ENCODE assay signal across 20 cellular contexts in genomic region chr2:213261237-213261636, GRCh38. TPM values are rescaled to one million over a fixed set of nuclear protein-coding genes. Genes with fewer than 3 reads are reported as not detected.
DNase-seq lines count a peak whose midpoint lies in the region; ATAC-seq, FAIRE-seq and TF ChIP-seq lines count a peak whose summit lies in the region.
"Had no signal": no experiment of that assay in that cellular context is flagged by ENCODE, and none has a peak within 500 bp of the region (broad histone marks: within the 10 kb centered on the region; RNA-seq: fewer than 3 reads in every experiment).

No MANE protein-coding gene starts in this region.

- TF ChIP-seq CTCF in HEK293 (tag by site-specific recombination; IDR thresholded peaks at IDR 0.05) (no peak), endothelial cell of umbilical vein (IDR thresholded peaks at IDR 0.05; ENCODE audit: extremely low read depth in 1 of 2, insufficient read depth in 1 of 2, low read depth in 1 of 2, low read length in 2 of 2) (no peak), endodermal cell (conservative IDR thresholded peaks at IDR 0.05) (no peak)

- no CpG with 5 or more reads among the region's 1 CpG for WGBS in endodermal cell (ENCODE audit: insufficient coverage in 1 of 2, insufficient read length in 1 of 2), 2 experiments

- DNase-seq in NCI-H146 treated with DMSO at 0.1 percent for 48 hours (lab: John Stamatoyannopoulos, UW; ENCODE audit: unreplicated experiment) (peak; percentile 30), NCI-H146 (lab: John Stamatoyannopoulos, UW) (no peak), endothelial cell of umbilical vein (ENCODE audit: low read depth, low spot score) (peak; percentile 4), H4 (ENCODE audit: low spot score) (no peak), endodermal cell (no peak)
- no peak for DNase-seq in effector CD8-positive, alpha-beta T cell (lab: John Stamatoyannopoulos, UW)
- DNase-seq: AML-193; Caco-2; CD4-positive, alpha-beta T cell; GOT3; H9; IMR-90 had no signal

- POLR2A ChIA-PET in HEK293 (lab: Yijun Ruan, JAX) (no interaction called here), endothelial cell of umbilical vein (lab: Charles Lee) (no interaction called here)

- H3K36me3 Mint-ChIP-seq in endodermal cell (ENCODE audit: low read depth) = no peaks in the 10 kb centered on the region

- no peak overlapping the region for H3K27ac Mint-ChIP-seq in endodermal cell
- H3K27ac Mint-ChIP-seq: CD4-positive, alpha-beta T cell; H9 had no signal

- H3K9ac ChIP-seq in endothelial cell of umbilical vein (replicated peaks; ENCODE audit: extremely low read depth, insufficient read depth, low read length) (no peak overlapping the region), endodermal cell (ENCODE audit: extremely low read depth, low read length, poor library complexity, severe bottlenecking) (no peak overlapping the region)

- no peak overlapping the region for H3K4me3 Mint-ChIP-seq in endodermal cell
- H3K4me3 Mint-ChIP-seq: CD4-positive, alpha-beta T cell; H9 had no signal

- no peak overlapping the region for H3K4me2 ChIP-seq in endothelial cell of umbilical vein (ENCODE audit: insufficient read depth, low read length)
- H3K4me2 ChIP-seq: A549 had no signal

- CTCF ChIA-PET in HEK293 (lab: Yijun Ruan, JAX) = no interaction called here
- CTCF ChIA-PET in endothelial cell of umbilical vein (lab: Charles Lee) = interaction anchor here (1.1 to 2.0 kb wide), 2 partner anchors 10 to 14 kb away, joined by 3 to 7 read pairs; no protein-coding TSS in a partner anchor

- BruUV-seq in endothelial cell of umbilical vein (replicated peaks; lab: Mats Ljungman, UMichigan) = no TSS peak

- peak; percentile 53; the same call in 1 of the 3 replicates for ATAC-seq in SK-N-SH treated with all-trans-retinoic acid at 6 μM for 48 hours
- ATAC-seq: A549 had no signal

- no peaks in the 10 kb centered on the region for H4K20me1 ChIP-seq in endothelial cell of umbilical vein (replicated peaks; ENCODE audit: control insufficient read depth, extremely low read depth, insufficient read depth, low read length)

- dilution Hi-C loops in endothelial cell of umbilical vein (cut with MboI; ENCODE audit: extremely low pct_ligation_motif_present, low sequenced_read_pairs) = no loop called here

- no peaks in the 10 kb centered on the region for H3K9me3 ChIP-seq in HEK293 (ENCODE audit: control insufficient read depth, insufficient read depth, low read depth, low read length)
- H3K9me3 ChIP-seq in endothelial cell of umbilical vein (replicated peaks; ENCODE audit: control insufficient read depth, insufficient read depth, low read length) = no peaks in the 10 kb centered on the region
- H3K9me3 ChIP-seq in endodermal cell (ENCODE audit: control insufficient read depth, low read length) = no peaks in the 10 kb centered on the region
- H3K9me3 ChIP-seq: A549, Caco-2 had no signal

- H3K4me3 ChIP-seq in HEK293 (ENCODE audit: low read depth, low read length) = no peak overlapping the region
- no peak overlapping the region for H3K4me3 ChIP-seq in endothelial cell of umbilical vein (replicated peaks in 1 of 3; ENCODE audit: insufficient read depth in 1 of 3, low read depth in 1 of 3, low read length in 3 of 3)
- H3K4me3 ChIP-seq in endodermal cell (ENCODE audit: low read length) = no peak overlapping the region
- H3K4me3 ChIP-seq: A549 had no signal

- no peaks in the 10 kb centered on the region for H3K9me1 ChIP-seq in endothelial cell of umbilical vein (replicated peaks; ENCODE audit: control insufficient read depth, extremely low read depth, insufficient read depth, low read length)

- H3K9me3 Mint-ChIP-seq in endodermal cell = peaks cover 5% of the 10 kb centered on the region
- H3K9me3 Mint-ChIP-seq: CD4-positive, alpha-beta T cell; H9 had no signal

- no peak for FAIRE-seq in endothelial cell of umbilical vein (lab: Jason Lieb, UNC)
- FAIRE-seq: A549, D721Med, G401.6, GM12892 had no signal

- no peak for TF ChIP-seq POLR2A in endothelial cell of umbilical vein (IDR thresholded peaks at IDR 0.05; ENCODE audit: low read depth, low read length)

- H3K4me1 Mint-ChIP-seq in endodermal cell = peaks cover 14% of the 10 kb centered on the region
- H3K4me1 Mint-ChIP-seq: H9 had no signal

- H3K27me3 ChIP-seq in endothelial cell of umbilical vein (ENCODE audit: control insufficient read depth in 2 of 2, insufficient read depth in 2 of 2, low read length in 2 of 2) = no peaks in the 10 kb centered on the region
- H3K27me3 ChIP-seq in endodermal cell (ENCODE audit: control insufficient read depth, insufficient read depth, low read length, poor library complexity, severe bottlenecking) = no peaks in the 10 kb centered on the region

- intact Hi-C loops in endothelial cell of umbilical vein (cut with micrococcal nuclease) = no loop called here

- H2AFZ ChIP-seq in endothelial cell of umbilical vein (ENCODE audit: low read depth, low read length) = no peak overlapping the region

- H3K36me3 ChIP-seq in HEK293 (ENCODE audit: control insufficient read depth in 2 of 2, insufficient read depth in 1 of 2, low read length in 2 of 2) (no peaks in the 10 kb centered on the region), endothelial cell of umbilical vein (ENCODE audit: control insufficient read depth in 2 of 2, extremely low read depth in 1 of 2, insufficient read depth in 2 of 2, low read length in 2 of 2) (no peaks in the 10 kb centered on the region), endodermal cell (ENCODE audit: control insufficient read depth, insufficient read depth, low read length) (no peaks in the 10 kb centered on the region)

- no peaks in the 10 kb centered on the region for H3K79me2 ChIP-seq in endothelial cell of umbilical vein (ENCODE audit: control insufficient read depth, insufficient read depth, low read length)

- H3K27ac ChIP-seq in HEK293 (ENCODE audit: extremely low read depth, low read depth, low read length) (no peak overlapping the region), endothelial cell of umbilical vein (ENCODE audit: insufficient read depth, low read depth, low read length) (no peak overlapping the region), endodermal cell (ENCODE audit: low read depth, low read length) (no peak overlapping the region)
- H3K27ac ChIP-seq: 22Rv1, A549, C4-2B had no signal

- H3K27me3 Mint-ChIP-seq in endodermal cell (ENCODE audit: insufficient read depth) = no peaks in the 10 kb centered on the region
- H3K27me3 Mint-ChIP-seq: CD4-positive, alpha-beta T cell had no signal

- H3K4me1 ChIP-seq in HEK293 (ENCODE audit: control insufficient read depth, insufficient read depth, low read length) (no peaks in the 10 kb centered on the region), endothelial cell of umbilical vein (ENCODE audit: control insufficient read depth, extremely low read depth, insufficient read depth, low read length) (no peaks in the 10 kb centered on the region), endodermal cell (ENCODE audit: control insufficient read depth, insufficient read depth, low read length) (peaks cover 6% of the 10 kb centered on the region)
- H3K4me1 ChIP-seq: A549 had no signal

TF ChIP-seq in HEK293, 187 proteins besides CTCF, POLR2A, EP300 and RAD21 (continues in another document):
- no peak for TF ChIP-seq ZNF211 (tag by site-specific recombination; IDR thresholded peaks at IDR 0.05; ENCODE audit: low read depth)

TF ChIP-seq in SK-N-SH treated with all-trans-retinoic acid at 6 μM for 48 hours, 23 proteins besides CTCF, POLR2A, EP300 and RAD21:
- TF ChIP-seq ISL1 (CRISPR knock-in tag; IDR thresholded peaks at IDR 0.05) (peak; percentile 96), ZC3H10 (CRISPR knock-in tag; IDR thresholded peaks at IDR 0.05) (no peak), TCF4 (CRISPR knock-in tag; IDR thresholded peaks at IDR 0.05; ENCODE audit: borderline replicate concordance) (no peak), ZFP3 (CRISPR knock-in tag; IDR thresholded peaks at IDR 0.05) (peak; percentile 75)

TF ChIP-seq in endothelial cell of umbilical vein, 7 proteins besides CTCF, POLR2A, EP300 and RAD21:
- TF ChIP-seq MAX (IDR thresholded peaks at IDR 0.05; ENCODE audit: insufficient read depth, insufficient read length) (no peak), MYC (IDR thresholded peaks at IDR 0.05; ENCODE audit: low read depth, low read length) (no peak), POLR2AphosphoS5 (IDR thresholded peaks at IDR 0.05; ENCODE audit: insufficient read depth, low read depth, low read length) (no peak), GATA2 (IDR thresholded peaks at IDR 0.05; ENCODE audit: insufficient read depth, insufficient read length, low read depth, low read length) (no peak), JUN (IDR thresholded peaks at IDR 0.05; ENCODE audit: borderline replicate concordance, insufficient read depth, insufficient read length, low read depth) (no peak), EZH2 (IDR thresholded peaks at IDR 0.05; ENCODE audit: borderline replicate concordance, low read depth, low read length, severe bottlenecking) (no peak), FOS (IDR thresholded peaks at IDR 0.05; ENCODE audit: borderline replicate concordance, insufficient read depth, low read length) (no peak)

RNA-seq across cellular contexts. Expression of gene SPAG16, which starts 23.0 kb away (rescaled TPM):
- total RNA-seq in endothelial cell of umbilical vein (7.4 and 7.7 TPM in 2 replicates), endodermal cell (10 to 100 TPM; 27.8 to 38.2 TPM)
- 2.4 and 4.0 TPM in 2 replicates for polyA plus RNA-seq in endothelial cell of umbilical vein
- 7.6 and 8.4 TPM in 2 replicates for polyA plus RNA-seq in endothelial cell of umbilical vein (2011; cell fraction: cytosol; rRNA removed)
- 5.1 and 5.6 TPM in 2 replicates for polyA plus RNA-seq in endothelial cell of umbilical vein (2011; cell fraction: nucleus; rRNA removed)
- polyA plus RNA-seq in endothelial cell of umbilical vein (2012) = 8.5 and 8.8 TPM in 2 replicates
- 1.8 and 2.9 TPM in 2 replicates for polyA minus RNA-seq in endothelial cell of umbilical vein
- 6.7 TPM for polyA minus RNA-seq in endothelial cell of umbilical vein (2011; cell fraction: cytosol; rRNA and poly(A)+ RNA removed)
- 6.3 and 6.4 TPM in 2 replicates for polyA minus RNA-seq in endothelial cell of umbilical vein (2011; cell fraction: nucleus; rRNA and poly(A)+ RNA removed)
- 24.8 and 25.1 TPM in 2 replicates for total RNA-seq in H4 (2014; rRNA removed; shearing (Covaris generic))
- polyA plus RNA-seq in endodermal cell (2013, experiment 1 of 2) = 38.1 TPM
- polyA plus RNA-seq in endodermal cell (2013, experiment 2 of 2) = 33.2 TPM

Comparison
In these comparisons a context has a peak if more than half of its experiments do, and no peak if none do; other contexts are left out.
1. DNase-seq: peak in NCI-H146 treated with DMSO at 0.1 percent for 48 hours (single experiment) and endothelial cell of umbilical vein (single experiment); none in NCI-H146 (single experiment), effector CD8-positive, alpha-beta T cell (single experiment), H4 (single experiment) and endodermal cell (single experiment).